11 cellular contexts compared by ENCODE assay signal in the genomic region with DNA sequence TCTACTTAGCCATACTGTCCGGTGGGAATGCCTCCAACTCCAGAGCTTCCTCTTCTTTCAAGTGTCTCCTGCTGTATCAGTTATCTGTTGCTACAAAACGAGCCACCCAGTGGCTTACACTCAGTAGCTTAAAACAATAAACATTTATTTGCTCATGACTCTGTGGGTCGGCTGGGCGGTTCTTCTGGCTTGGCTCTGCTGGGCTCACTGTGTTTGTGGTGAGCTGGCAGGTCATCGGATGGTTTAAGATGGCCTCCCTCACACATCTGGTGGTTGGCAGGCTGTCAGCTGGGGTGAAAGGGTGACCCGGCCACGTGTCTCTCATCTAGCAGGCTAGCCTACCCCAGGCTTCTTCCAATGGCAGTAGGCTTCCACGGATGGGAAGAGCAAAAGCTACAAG.
A peak's percentile ranks its signal among the peaks of the same experiment; 100 is the strongest.
DNase-seq lines count a peak whose midpoint lies in the region; ATAC-seq and TF ChIP-seq lines count a peak whose summit lies in the region.
"Had no signal": no experiment of that assay in that cellular context is flagged by ENCODE, and none has a peak within 500 bp of the region (broad histone marks: within the 10 kb centered on the region; RNA-seq: fewer than 3 reads in every experiment).

No MANE protein-coding gene starts in this region.

- H3K27ac Mint-ChIP-seq in activated B cell treated with CpG ODN at 0.5 μM for 24 hours = no peak overlapping the region
- no peak overlapping the region for H3K27ac Mint-ChIP-seq in stimulated activated naive B cell treated with anti-CD40 and anti-IgM and Interleukin-4, amounts not matched to agents 10 μg/mL and 1 μg/mL and 100 μg/mL, for 72 hours

- H3K27me3 Mint-ChIP-seq in activated B cell treated with CpG ODN at 0.5 μM for 24 hours = no peaks in the 10 kb centered on the region
- H3K27me3 Mint-ChIP-seq in stimulated activated naive B cell treated with anti-CD40 and anti-IgM and Interleukin-4, amounts not matched to agents 10 μg/mL and 1 μg/mL and 100 μg/mL, for 72 hours = no peaks in the 10 kb centered on the region

- peak overlapping the region; percentile 21 for H3K4me3 Mint-ChIP-seq in activated B cell treated with CpG ODN at 0.5 μM for 24 hours
- H3K4me3 Mint-ChIP-seq in stimulated activated naive B cell treated with anti-CD40 and anti-IgM and Interleukin-4, amounts not matched to agents 10 μg/mL and 1 μg/mL and 100 μg/mL, for 72 hours = peak overlapping the region; percentile 9 to 42

- H3K36me3 ChIP-seq in body of pancreas (replicated peaks in 1 of 2; ENCODE audit: insufficient read depth in 1 of 2, low read depth in 2 of 2) = no peaks in the 10 kb centered on the region
- H3K36me3 ChIP-seq: BE2C, pancreas, thoracic aorta had no signal

- no peaks in the 10 kb centered on the region for H3K9me3 Mint-ChIP-seq in activated B cell treated with CpG ODN at 0.5 μM for 24 hours
- H3K9me3 Mint-ChIP-seq in stimulated activated naive B cell treated with anti-CD40 and anti-IgM and Interleukin-4, amounts not matched to agents 10 μg/mL and 1 μg/mL and 100 μg/mL, for 72 hours = no peaks in the 10 kb centered on the region

- peaks cover 6% of the 10 kb centered on the region for H3K4me1 Mint-ChIP-seq in activated B cell treated with CpG ODN at 0.5 μM for 24 hours
- H3K4me1 Mint-ChIP-seq in stimulated activated naive B cell treated with anti-CD40 and anti-IgM and Interleukin-4, amounts not matched to agents 10 μg/mL and 1 μg/mL and 100 μg/mL, for 72 hours = peaks cover 9 to 10% of the 10 kb centered on the region in 2 donors

- TF ChIP-seq CTCF in activated B cell treated with CpG ODN at 0.5 μM for 24 hours (IDR thresholded peaks at IDR 0.05) (no peak), body of pancreas (IDR thresholded peaks at IDR 0.05) (no peak)

- no peak for TF ChIP-seq POLR2A in body of pancreas (IDR thresholded peaks at IDR 0.05)

- WGBS in body of pancreas, 2 donors = 28 to 40% methylated on average over 8 of the region's 8 CpGs

- peaks cover 11% of the 10 kb centered on the region for H3K4me1 ChIP-seq in body of pancreas
- H3K4me1 ChIP-seq: BE2C had no signal

- no peak overlapping the region for H3K4me3 ChIP-seq in body of pancreas
- H3K4me3 ChIP-seq: pancreas, thoracic aorta had no signal

- CTCF ChIA-PET in activated B cell treated with CpG ODN at 0.5 μM for 24 hours (lab: Charles Lee) = interaction anchor here (0.6 to 3.5 kb wide), 14 partner anchors 14 to 536 kb away, joined by 3 to 22 read pairs (median 5); a partner anchor contains a TSS

- intact Hi-C loops in activated B cell treated with CpG ODN at 0.5 μM for 24 hours (cut with micrococcal nuclease) (no loop called here), body of pancreas (cut with DNase I) (loop anchor here (5.0 to 10.0 kb wide), 2 partner anchors 222 to 344 kb away; a partner anchor contains a TSS)

- POLR2A ChIA-PET in activated B cell treated with CpG ODN at 0.5 μM for 24 hours (lab: Charles Lee) = interaction anchor here (0.6 to 2.3 kb wide), 6 partner anchors 115 to 280 kb away, joined by 3 to 17 read pairs (median 5); a partner anchor contains a TSS

- H3K27me3 ChIP-seq in body of pancreas = no peaks in the 10 kb centered on the region
- H3K27me3 ChIP-seq: BE2C, pancreas had no signal

- H3K36me3 Mint-ChIP-seq in activated B cell treated with CpG ODN at 0.5 μM for 24 hours (ENCODE audit: low read depth) = no peaks in the 10 kb centered on the region
- H3K36me3 Mint-ChIP-seq in stimulated activated naive B cell treated with anti-CD40 and anti-IgM and Interleukin-4, amounts not matched to agents 10 μg/mL and 1 μg/mL and 100 μg/mL, for 72 hours = peaks cover 10 to 31% of the 10 kb centered on the region in 2 donors

- H3K27ac ChIP-seq in body of pancreas = no peak overlapping the region
- H3K27ac ChIP-seq: pancreas, thoracic aorta had no signal

- H3K9me3 ChIP-seq in body of pancreas = no peaks in the 10 kb centered on the region
- H3K9me3 ChIP-seq: BE2C, pancreas, thoracic aorta had no signal

- ATAC-seq in activated B cell treated with CpG ODN at 0.5 μM for 24 hours (ENCODE audit: low read depth) (no peak), GM18517 (IDR thresholded peaks at IDR 0.05; ENCODE audit: unreplicated experiment) (no peak), body of pancreas (no peak)
- ATAC-seq in stimulated activated naive B cell treated with anti-CD40 and anti-IgM and Interleukin-4, amounts not matched to agents 10 μg/mL and 1 μg/mL and 100 μg/mL, for 72 hours (replicated peaks) = no peak
- ATAC-seq: pancreas had no signal

- DNase-seq in NCI-H510A treated with DMSO at 0.1 percent for 48 hours (lab: John Stamatoyannopoulos, UW) (peak; percentile 9), NCI-H510A (lab: John Stamatoyannopoulos, UW) (no peak), activated B cell treated with CpG ODN at 0.5 μM for 24 hours (no peak), iris pigment epithelial cell (ENCODE audit: low read depth) (peak; percentile 97), body of pancreas (no peak)
- DNase-seq in stimulated activated naive B cell treated with anti-CD40 and anti-IgM and Interleukin-4, amounts not matched to agents 10 μg/mL and 1 μg/mL and 100 μg/mL, for 72 hours = no peak
- DNase-seq in stimulated activated CD4-positive, alpha-beta T cell treated with anti-CD3 and anti-CD28 coated beads, Interleukin-4, amount 100 ng/mL, for 4 hours = no peak
- DNase-seq: BE2C had no signal

Comparison
In these comparisons a context has a peak if more than half of its experiments do, and no peak if none do; other contexts are left out.
1. DNase-seq: peak in NCI-H510A treated with DMSO at 0.1 percent for 48 hours (single experiment) and iris pigment epithelial cell (single experiment); none in NCI-H510A (single experiment), activated B cell treated with CpG ODN at 0.5 μM for 24 hours (single experiment), stimulated activated naive B cell treated with anti-CD40 and anti-IgM and Interleukin-4, amounts not matched to agents 10 μg/mL and 1 μg/mL and 100 μg/mL, for 72 hours (single experiment), stimulated activated CD4-positive, alpha-beta T cell treated with anti-CD3 and anti-CD28 coated beads, Interleukin-4, amount 100 ng/mL, for 4 hours (0 of 2) and body of pancreas (0 of 4).